ENCODE assay signal across 34 cellular contexts in the genomic region with DNA sequence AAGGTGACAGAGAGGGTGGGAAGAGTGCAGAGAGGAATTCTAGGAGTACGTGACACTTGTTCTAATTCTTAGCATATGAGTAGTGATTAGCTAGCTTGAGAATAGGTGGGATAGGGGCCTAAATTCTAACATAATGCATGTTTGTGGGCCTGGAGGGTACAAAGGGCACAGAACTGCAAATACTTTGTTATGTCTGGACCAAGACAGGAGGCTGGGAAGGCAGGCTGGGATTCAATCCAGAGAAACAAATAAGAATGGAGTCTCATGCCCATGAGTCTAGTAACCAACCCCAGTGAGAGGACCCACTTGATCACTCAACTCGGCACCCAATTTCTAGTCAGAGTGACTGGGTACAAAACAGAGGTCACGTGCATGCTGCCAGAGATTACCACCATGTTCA.
"Had no signal": no experiment of that assay in that cellular context is flagged by ENCODE, and none has a peak within 500 bp of the region (broad histone marks: within the 10 kb centered on the region; RNA-seq: fewer than 3 reads in every experiment).

No MANE protein-coding gene starts in this region.

- H3K9me3 ChIP-seq: Peyer's patch had no signal

- H3K4me3 ChIP-seq: Peyer's patch had no signal

- H3K9ac ChIP-seq: KMS-11 had no signal

- H3K4me1 ChIP-seq: Peyer's patch had no signal

- H3K27ac ChIP-seq: brain microvascular endothelial cell, KMS-11, Peyer's patch, WERI-Rb-1 had no signal

- H3K27me3 ChIP-seq: brain microvascular endothelial cell, Peyer's patch had no signal

- H3K36me3 ChIP-seq: brain microvascular endothelial cell, Peyer's patch, WERI-Rb-1 had no signal

- DNase-seq: activated CD4-positive, alpha-beta memory T cell treated with anti-CD3 and anti-CD28 coated beads, Interleukin-2, amount 10 ng/mL, durations not matched to agents 7 days and 5 days; activated CD4-positive, alpha-beta T cell treated with anti-CD3 and anti-CD28 coated beads for 1 hour; activated CD4-positive, alpha-beta T cell treated with anti-CD3 and anti-CD28 coated beads for 48 hours; activated CD4-positive, CD25-positive, alpha-beta regulatory T cell; activated CD8-positive, alpha-beta memory T cell treated with anti-CD3 and anti-CD28 coated beads for 24 hours; activated CD8-positive, alpha-beta memory T cell treated with anti-CD3 and anti-CD28 coated beads, Interleukin-2, amount 10 ng/mL, durations not matched to agents 7 days and 5 days; activated CD8-positive, alpha-beta memory T cell treated with anti-CD3 and anti-CD28 coated beads, Interleukin-2, amount 50 U/mL, for 48 hours; activated effector memory CD4-positive, alpha-beta T cell treated with Interleukin-2 at 50 U/mL for 16 hours; activated naive CD4-positive, alpha-beta T cell treated with anti-CD3 and anti-CD28 coated beads, Interleukin-2, amount 10 ng/mL, durations not matched to agents 7 days and 5 days; activated naive CD8-positive, alpha-beta T cell treated with anti-CD3 and anti-CD28 coated beads, Interleukin-2, amount 50 U/mL, for 24 hours; activated T-cell treated with anti-CD3 and anti-CD28 coated beads, Interleukin-2, amount 50 U/mL, for 48 hours; aorta; brain microvascular endothelial cell; MM.1S; MV-4-11; NCI-H1092; NCI-H1436 treated with DMSO at 0.1 percent for 48 hours; NCI-H187; NCI-H2029 treated with DMSO at 0.1 percent for 48 hours; NCI-H2107; NCI-H2171; NCI-H510A; NCI-H526; NCI-H748 treated with DMSO at 0.1 percent for 48 hours; NK-92 treated with Interleukin-12 subunit alpha and Interleukin-12 subunit beta, amount 100 ng/mL, for 24 hours; PC-3; Peyer's patch; RPMI8226; SW 1271; T-helper 1 cell; T-helper 2 cell; T-helper 9 cell; WERI-Rb-1 had no signal

- ATAC-seq: activated CD8-positive, alpha-beta memory T cell treated with anti-CD3 and anti-CD28 coated beads, Interleukin-2, amount 10 ng/mL, durations not matched to agents 7 days and 5 days; activated naive CD8-positive, alpha-beta T cell treated with anti-CD3 and anti-CD28 coated beads, Interleukin-2, amount 50 U/mL, for 24 hours; PC-3 had no signal
